In the genomic region with DNA sequence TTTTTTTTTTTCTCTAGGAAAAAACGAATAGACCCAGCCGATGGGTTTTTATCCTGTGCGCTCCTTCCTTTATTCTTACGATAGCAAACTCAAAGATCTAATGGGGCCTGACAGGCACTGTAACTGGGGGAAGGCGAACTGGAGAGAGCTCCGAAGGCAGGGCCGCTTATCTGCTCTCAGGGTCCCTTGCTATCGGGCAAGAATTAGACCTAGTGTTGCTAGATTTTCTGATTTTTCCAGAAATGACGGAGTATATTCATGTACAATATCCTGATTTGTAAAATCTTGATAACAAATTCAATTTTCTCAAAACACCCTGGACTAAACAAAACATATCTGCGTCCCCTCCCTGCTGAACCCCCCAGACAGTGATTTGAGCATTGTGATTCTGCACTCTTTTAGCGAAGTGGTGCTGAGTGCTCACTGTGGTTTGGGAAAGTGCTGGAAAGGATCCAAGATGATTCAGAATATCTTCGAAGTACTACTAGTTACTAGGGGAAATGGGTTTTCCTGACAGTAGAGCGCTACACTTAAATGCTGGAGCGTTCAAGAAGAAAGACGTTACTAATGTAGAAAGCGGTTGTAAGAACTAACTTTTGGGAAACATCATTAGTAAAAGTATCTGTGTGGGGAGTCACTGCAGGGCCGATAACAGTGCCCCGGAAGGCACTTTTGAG, we compare ENCODE assay signal across 10 cellular contexts. TPM values are rescaled to one million over a fixed set of nuclear protein-coding genes. Genes with fewer than 3 reads are reported as not detected.
DNase-seq lines count a peak whose midpoint lies in the region; ATAC-seq, FAIRE-seq and TF ChIP-seq lines count a peak whose summit lies in the region.
"Had no signal": no experiment of that assay in that cellular context is flagged by ENCODE, and none has a peak within 500 bp of the region (broad histone marks: within the 10 kb centered on the region; RNA-seq: fewer than 3 reads in every experiment).

No MANE protein-coding gene starts in this region.

- H4K20me1 ChIP-seq in HepG2 (ENCODE audit: insufficient read depth, low read length): no peaks in the 10 kb centered on the region

- H3K9me3 ChIP-seq in HepG2 (ENCODE audit: low read length) (no peaks in the 10 kb centered on the region), thymus (ENCODE audit: control insufficient read depth) (no peaks in the 10 kb centered on the region)
- H3K9me3 ChIP-seq: neutrophil had no signal

- peak overlapping the region; percentile 84 for H3K4me2 ChIP-seq in HepG2 (ENCODE audit: low read depth, low read length)

- H3K4me3 ChIP-seq in HepG2 (replicated peaks in 1 of 3; ENCODE audit: insufficient read depth in 1 of 3, low read depth in 2 of 3, low read length in 3 of 3): peak overlapping the region; percentile 65 to 82 (median 73)
- H3K4me3 ChIP-seq in thymus (ENCODE audit: low read length): no peak overlapping the region

- no peak for TF ChIP-seq EP300 in HepG2 (IDR thresholded peaks at IDR 0.05; ENCODE audit: low read depth in 2 of 2, low read length in 2 of 2)
- TF ChIP-seq EP300 in HepG2 (CRISPR knock-in tag; IDR thresholded peaks at IDR 0.05; ENCODE audit: borderline replicate concordance): no peak

- no peaks in the 10 kb centered on the region for H3K36me3 Mint-ChIP-seq in chondrocyte (ENCODE audit: low read depth)

- H2AFZ ChIP-seq in HepG2 (ENCODE audit: low read length): peak overlapping the region; percentile 33

- no peaks in the 10 kb centered on the region for H3K9me3 Mint-ChIP-seq in chondrocyte (ENCODE audit: low read depth)

- peak overlapping the region; percentile 56 for H3K9ac ChIP-seq in HepG2 (ENCODE audit: insufficient read depth, low read depth, low read length)

- CTCF ChIA-PET in HepG2 (lab: Yijun Ruan, JAX; ENCODE audit: low intra/inter-chr PET ratio, low total read pairs): interaction anchor here (1.6 kb wide), 1 partner anchor 245 kb away, joined by 7 read pairs; no protein-coding TSS in a partner anchor

- H3K27ac ChIP-seq in HepG2 (ENCODE audit: extremely low read length, insufficient read depth, low read length): no peak overlapping the region
- peak overlapping the region; percentile 12 for H3K27ac ChIP-seq in thymus (ENCODE audit: low read depth)
- H3K27ac ChIP-seq: neutrophil had no signal

- TF ChIP-seq RAD21 in HepG2 (CRISPR knock-in tag; IDR thresholded peaks at IDR 0.05): no peak

- no peak overlapping the region for H3K27ac Mint-ChIP-seq in chondrocyte (ENCODE audit: unreplicated experiment)

- in situ Hi-C loops in HepG2 (cut with HindIII; ENCODE audit: extremely low pct_ligation_motif_present, low pct_unique_long_range_greater_than_20kb): no loop called here

- peaks cover 32% of the 10 kb centered on the region for H3K27me3 Mint-ChIP-seq in chondrocyte (ENCODE audit: low read depth)

- peaks cover 41% of the 10 kb centered on the region for H3K4me1 ChIP-seq in HepG2 (ENCODE audit: insufficient read depth, low read length)
- H3K4me1 ChIP-seq in thymus (ENCODE audit: control insufficient read depth, insufficient read depth, low read length): no peaks in the 10 kb centered on the region

- H3K4me1 Mint-ChIP-seq in chondrocyte (ENCODE audit: low read depth): peaks cover 19% of the 10 kb centered on the region

- TF ChIP-seq POLR2A in HepG2 (IDR thresholded peaks at IDR 0.05; ENCODE audit: insufficient read depth in 1 of 2, low read depth in 2 of 2, low read length in 2 of 2): no peak

- ATAC-seq in HepG2 (peak; percentile 59), HG03378 (IDR thresholded peaks at IDR 0.05; ENCODE audit: unreplicated experiment) (no peak)
- ATAC-seq: HCT116 had no signal

- no peak for FAIRE-seq in HepG2 (lab: Jason Lieb, UNC)

- DNase-seq in CD1c-positive myeloid dendritic cell (ENCODE audit: extremely low spot score): peak; percentile 56
- DNase-seq in M059J (ENCODE audit: low read depth): peak; percentile 41
- DNase-seq in chondrocyte (ENCODE audit: low spot score): no peak
- DNase-seq in HepG2 (ENCODE audit: low spot score): no peak
- DNase-seq in activated gamma-delta T cell treated with Interleukin-2 at 50 U/mL for 16 hours: no peak
- DNase-seq in activated naive CD4-positive, alpha-beta T cell treated with anti-CD3 and anti-CD28 coated beads, Interleukin-2, amount 50 U/mL, for 16 hours: no peak

- peaks cover 0 to 25% of the 10 kb centered on the region in 2 experiments; a peak in 3 of 5 replicates for H3K27me3 ChIP-seq in HepG2 (ENCODE audit: control insufficient read depth in 1 of 2, insufficient read depth in 2 of 2, low read length in 2 of 2)
- H3K27me3 ChIP-seq in thymus (ENCODE audit: control insufficient read depth, insufficient read depth): peaks cover 39% of the 10 kb centered on the region

- intact Hi-C loops in HepG2 (cut with micrococcal nuclease; ENCODE audit: unreplicated experiment): loop anchor here (1.0 to 2.0 kb wide), 3 partner anchors 68 to 211 kb away; no protein-coding TSS in a partner anchor

- H3K36me3 ChIP-seq in HepG2 (replicated peaks in 1 of 2; ENCODE audit: control insufficient read depth in 1 of 2, insufficient read depth in 2 of 2, low read length in 2 of 2) (no peaks in the 10 kb centered on the region), thymus (ENCODE audit: control insufficient read depth, insufficient read depth) (no peaks in the 10 kb centered on the region)
- H3K36me3 ChIP-seq: neutrophil had no signal

- peak overlapping the region; percentile 78 for H3K4me3 Mint-ChIP-seq in chondrocyte (ENCODE audit: unreplicated experiment)

- POLR2A ChIA-PET in HepG2 (lab: Yijun Ruan, JAX): interaction anchor here (0.7 to 1.2 kb wide), 8 partner anchors 10 to 244 kb away, joined by 3 to 10 read pairs (median 4); no protein-coding TSS in a partner anchor

- H3K79me2 ChIP-seq in HepG2 (ENCODE audit: insufficient read depth, low read length): no peaks in the 10 kb centered on the region

- TF ChIP-seq CTCF in chondrocyte (IDR thresholded peaks at IDR 0.05) (no peak), HepG2 (CRISPR knock-in tag; IDR thresholded peaks at IDR 0.05) (no peak)

- TSS peak; percentile 94 for BruUV-seq in HepG2 (replicated peaks; lab: Mats Ljungman, UMichigan)

- WGBS in HepG2 (ENCODE audit: low lambda C conversion rate): 49% methylated on average over 18 of the region's 18 CpGs
- whole genome bisulfite sequencing in thymus: 17% methylated on average over 18 of the region's 18 CpGs

TF ChIP-seq in HepG2, 621 proteins besides CTCF, POLR2A, EP300 and RAD21 (continues in another document):
- TF ChIP-seq ZSCAN30 (CRISPR knock-in tag; IDR thresholded peaks at IDR 0.05) (no peak), RXRA (CRISPR knock-in tag; IDR thresholded peaks at IDR 0.05) (no peak), TBP (CRISPR knock-in tag; IDR thresholded peaks at IDR 0.05) (0 out of 2 replicates have a peak, but pooled peaks have one; percentile 3), LCORL (IDR thresholded peaks at IDR 0.05) (no peak), LCORL (CRISPR knock-in tag; IDR thresholded peaks at IDR 0.05) (peak; percentile 4; the same call in 1 of the 2 replicates), KAT8 (CRISPR knock-in tag; IDR thresholded peaks at IDR 0.05) (0 out of 2 replicates have a peak, but pooled peaks have one; percentile 15), ZNF317 (CRISPR knock-in tag; IDR thresholded peaks at IDR 0.05) (peak; percentile 81), ARNT (IDR thresholded peaks at IDR 0.05) (no peak), SOX13 (IDR thresholded peaks at IDR 0.05) (no peak), SOX13 (CRISPR knock-in tag; conservative IDR thresholded peaks at IDR 0.05 in 1 of 2, IDR thresholded peaks at IDR 0.05 in 1 of 2) (0 out of 4 replicates have a peak, but pooled peaks of 1 of the 2 experiments have one; percentile 62)

RNA-seq across cellular contexts. Expression of gene STXBP6, which starts 0.7 kb away (rescaled TPM):
- total RNA-seq in M059J (2014; rRNA removed; shearing (Covaris generic)): 0.42 TPM in 1 of 2 replicates, not detected in the other
- 1.7 to 11.5 TPM (median 1.8 TPM) in 3 replicates for total RNA-seq in chondrocyte
- 35.3 and 43.2 TPM in 2 replicates for total RNA-seq in HepG2 (2016; rRNA removed; fragmentation: Illumina TruSeq; extraction: Trizol)
- total RNA-seq in HepG2 (2016; cell fraction: cytosol; rRNA removed; fragmentation: Illumina TruSeq; extraction: Trizol; ENCODE audit: low read depth): 21.2 TPM in 2 replicates
- 31.7 and 46.6 TPM in 2 replicates for total RNA-seq in HepG2 (2016; cell fraction: insoluble cytoplasmic fraction; rRNA removed; fragmentation: Illumina TruSeq; extraction: Trizol)
- 28.9 and 30.6 TPM in 2 replicates for total RNA-seq in HepG2 (2016; cell fraction: membrane; rRNA removed; fragmentation: Illumina TruSeq; extraction: Trizol)
- total RNA-seq in HepG2 (2016; cell fraction: nucleus; rRNA removed; fragmentation: Illumina TruSeq; extraction: Trizol): 26.2 and 27.2 TPM in 2 replicates
- polyA plus RNA-seq in HepG2 (2011; rRNA removed): 32.3 and 42.8 TPM in 2 replicates
- 26.8 and 33.4 TPM in 2 replicates for polyA plus RNA-seq in HepG2 (2011; cell fraction: cytosol; rRNA removed)
- 10.0 and 11.5 TPM in 2 replicates for polyA plus RNA-seq in HepG2 (2011; cell fraction: nucleus; rRNA removed)
- 25.5 and 27.7 TPM in 2 replicates for polyA plus RNA-seq in HepG2 (2012)
- polyA plus RNA-seq in HepG2 (2016; cell fraction: cytosol; fragmentation: Illumina TruSeq; extraction: Trizol; ENCODE audit: low read depth): 19.0 and 23.1 TPM in 2 replicates
- 51.3 and 53.4 TPM in 2 replicates for polyA plus RNA-seq in HepG2 (2016; cell fraction: insoluble cytoplasmic fraction; fragmentation: Illumina TruSeq; extraction: Trizol; ENCODE audit: low read depth)
- 25.8 and 28.4 TPM in 2 replicates for polyA plus RNA-seq in HepG2 (2016; cell fraction: membrane; fragmentation: Illumina TruSeq; extraction: Trizol; ENCODE audit: low read depth)
- polyA plus RNA-seq in HepG2 (2016; cell fraction: nucleus; fragmentation: Illumina TruSeq; extraction: Trizol; ENCODE audit: insufficient read depth, low read depth): 24.0 and 27.2 TPM in 2 replicates
- polyA minus RNA-seq in HepG2 (2011; rRNA and poly(A)+ RNA removed; ENCODE audit: low replicate concordance): 3.0 and 26.4 TPM in 2 replicates
- 19.6 and 20.8 TPM in 2 replicates for polyA minus RNA-seq in HepG2 (2011; cell fraction: cytosol; rRNA and poly(A)+ RNA removed)
- 53.4 and 53.6 TPM in 2 replicates for polyA minus RNA-seq in HepG2 (2011; cell fraction: nucleus; rRNA and poly(A)+ RNA removed)
- 8.3 TPM for polyA plus RNA-seq in thymus

Comparison
In these comparisons a context has a peak if more than half of its experiments do, and no peak if none do; other contexts are left out.
1. DNase-seq: peak in CD1c-positive myeloid dendritic cell (single experiment) and M059J (single experiment); none in chondrocyte (single experiment), HepG2 (single experiment), activated gamma-delta T cell treated with Interleukin-2 at 50 U/mL for 16 hours (single experiment) and activated naive CD4-positive, alpha-beta T cell treated with anti-CD3 and anti-CD28 coated beads, Interleukin-2, amount 50 U/mL, for 16 hours (single experiment).